Comparison of ENCODE assay signal across 8 cellular contexts in genomic region chr19:2282062-2282861, GRCh38. TPM values are rescaled to one million over a fixed set of nuclear protein-coding genes. Genes with fewer than 3 reads are reported as not detected.
A peak's percentile ranks its signal among the peaks of the same experiment; 100 is the strongest.
DNase-seq lines count a peak whose midpoint lies in the region; ATAC-seq and TF ChIP-seq lines count a peak whose summit lies in the region.

A gene with protein sequence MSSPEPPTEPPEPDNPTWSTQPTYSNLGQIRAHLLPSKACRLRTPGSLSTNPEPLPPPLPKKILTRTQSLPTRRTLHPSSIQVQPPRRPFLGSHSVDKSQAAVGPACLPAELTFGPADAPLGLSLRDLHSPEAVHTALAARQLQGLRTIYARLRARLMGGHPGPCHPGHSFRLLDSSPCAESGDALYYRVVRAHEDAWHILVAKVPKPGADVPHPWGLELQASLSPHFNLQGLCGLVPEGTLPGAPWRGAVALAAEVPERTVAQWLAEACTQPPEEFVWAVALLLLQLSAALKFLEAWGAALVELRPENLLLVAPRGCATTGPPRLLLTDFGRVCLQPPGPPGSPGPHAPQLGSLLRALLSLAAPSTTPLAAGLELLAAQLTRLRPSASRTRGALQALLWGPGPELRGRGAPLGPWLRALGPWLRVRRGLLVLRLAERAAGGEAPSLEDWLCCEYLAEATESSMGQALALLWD (minus strand): TSS chr19:2282175. CDS start chr19:2280931, 1,244 bp downstream.

- H3K56ac ChIP-seq in H9 (ENCODE audit: insufficient read length, low read depth, low read length): no peak within 1 kb of the TSS

- H3K4me3 ChIP-seq in ACC112 (ENCODE audit: low read depth, low read length) (peak within 1 kb of the TSS; percentile 29; the same call in 1 of the 2 replicates), iPS-11a (ENCODE audit: low read depth, low read length) (peak within 1 kb of the TSS; percentile 30), BE2C (ENCODE audit: low read depth, low read length) (no peak within 1 kb of the TSS)

- H2AK5ac ChIP-seq in H9 (ENCODE audit: insufficient read length, low read length): no peak within 1 kb of the TSS

- peaks cover 0 to 3% of the 10 kb centered on the region in 2 experiments; a peak in 1 of 4 replicates for H3K4me1 Mint-ChIP-seq in H9
- peaks cover 6% of the 10 kb centered on the region for H3K4me1 Mint-ChIP-seq in activated naive CD8-positive, alpha-beta T cell treated with anti-CD3 and anti-CD28 coated beads, Interleukin-2, amount 10 ng/mL, durations not matched to agents 7 days and 5 days

- no peaks in the 10 kb centered on the region for H3K79me2 ChIP-seq in ACC112 (ENCODE audit: control insufficient read depth, insufficient read depth, low read length, unreplicated experiment)
- H3K79me2 ChIP-seq in H9 (ENCODE audit: insufficient read depth, low read length): no peaks in the 10 kb centered on the region

- no peak within 1 kb of the TSS for H4K8ac ChIP-seq in H9 (replicated peaks; ENCODE audit: insufficient read length, low read depth, low read length)

- peak within 1 kb of the TSS; percentile 41 to 71 for H3K4me3 Mint-ChIP-seq in H9
- H3K4me3 Mint-ChIP-seq in activated naive CD8-positive, alpha-beta T cell treated with anti-CD3 and anti-CD28 coated beads, Interleukin-2, amount 10 ng/mL, durations not matched to agents 7 days and 5 days: peak within 1 kb of the TSS; percentile 63

- H3K9me3 ChIP-seq in H9 (ENCODE audit: control insufficient read depth, low read depth, low read length) (no peaks in the 10 kb centered on the region), BE2C (no peaks in the 10 kb centered on the region)

- H3K23me2 ChIP-seq in H9 (ENCODE audit: insufficient read length, low read depth, low read length, poor library complexity, severe bottlenecking): peaks cover 7% of the 10 kb centered on the region

- H3K27me3 ChIP-seq in ACC112 (ENCODE audit: insufficient read depth, low read length) (no peaks in the 10 kb centered on the region), H9 (ENCODE audit: insufficient read depth, low read length) (peaks cover 5% of the 10 kb centered on the region; the same call in 1 of the 2 replicates), BE2C (peaks cover 3% of the 10 kb centered on the region; the same call in 1 of the 2 replicates)

- H3K18ac ChIP-seq in H9 (ENCODE audit: insufficient read length, low read depth, low read length): no peak within 1 kb of the TSS

- H3K9ac ChIP-seq in H9 (ENCODE audit: extremely low read depth, insufficient read length, low read length): no peak within 1 kb of the TSS

- no peak within 1 kb of the TSS for H3T11ph ChIP-seq in H9 (ENCODE audit: low read length)

- no peak within 1 kb of the TSS for H3K4ac ChIP-seq in H9 (ENCODE audit: low read depth, low read length)

- TF ChIP-seq CTCF in H9 (conservative IDR thresholded peaks at IDR 0.05) (no peak), BE2C (IDR thresholded peaks at IDR 0.05; ENCODE audit: low read depth, low read length) (no peak)

- no peaks in the 10 kb centered on the region for H3K79me1 ChIP-seq in H9 (ENCODE audit: insufficient read depth, low read depth, low read length, poor library complexity, severe bottlenecking)

- H3K23ac ChIP-seq in H9 (ENCODE audit: insufficient read length, low read depth, low read length): no peak within 1 kb of the TSS

- no peak within 1 kb of the TSS for H3K27ac Mint-ChIP-seq in H9
- H3K27ac Mint-ChIP-seq in activated naive CD8-positive, alpha-beta T cell treated with anti-CD3 and anti-CD28 coated beads, Interleukin-2, amount 10 ng/mL, durations not matched to agents 7 days and 5 days: peak within 1 kb of the TSS; percentile 63

- no CpG with 5 or more reads among the region's 41 CpGs for WGBS in H9 (ENCODE audit: extremely low coverage, insufficient read length, low lambda C conversion rate)

- DNase-seq in H9 (peak; percentile 70), sciatic nerve (ENCODE audit: low spot score) (peak; percentile 81), BE2C (no peak), epidermal melanocyte (ENCODE audit: insufficient read length, low spot score) (no peak), NCI-H510A treated with DMSO at 0.1 percent for 48 hours (lab: John Stamatoyannopoulos, UW) (no peak)
- peak; percentile 70 for DNase-seq in activated naive CD8-positive, alpha-beta T cell treated with anti-CD3 and anti-CD28 coated beads, Interleukin-2, amount 10 ng/mL, durations not matched to agents 7 days and 5 days

- ATAC-seq in activated naive CD8-positive, alpha-beta T cell treated with anti-CD3 and anti-CD28 coated beads, Interleukin-2, amount 10 ng/mL, durations not matched to agents 7 days and 5 days (ENCODE audit: low read depth): peak; percentile 61
- peak; percentile 90 for ATAC-seq in sciatic nerve

- H3K27ac ChIP-seq in ACC112 (ENCODE audit: low read depth, low read length) (no peak within 1 kb of the TSS), H9 (ENCODE audit: insufficient read length, low read depth, low read length) (no peak within 1 kb of the TSS)

- no peak within 1 kb of the TSS for H4K91ac ChIP-seq in H9 (ENCODE audit: insufficient read length, low read depth, low read length)

- H3K14ac ChIP-seq in H9 (ENCODE audit: insufficient read depth, low read length): no peak within 1 kb of the TSS

- H4K20me1 ChIP-seq in H9 (ENCODE audit: control insufficient read depth, insufficient read depth, insufficient read length): no peaks in the 10 kb centered on the region

- no peak within 1 kb of the TSS for H2BK12ac ChIP-seq in H9 (ENCODE audit: insufficient read length, low read depth, low read length)

- H2BK5ac ChIP-seq in H9 (ENCODE audit: insufficient read length, low read length): no peak within 1 kb of the TSS

- no peak within 1 kb of the TSS for H2BK15ac ChIP-seq in H9 (ENCODE audit: low read depth, low read length)

- no peak within 1 kb of the TSS for H2BK120ac ChIP-seq in H9 (ENCODE audit: low read depth, low read length, poor library complexity, severe bottlenecking)

- no peaks in the 10 kb centered on the region for H3K36me3 Mint-ChIP-seq in H9 (ENCODE audit: insufficient read depth in 1 of 3, low read depth in 3 of 3)
- H3K36me3 Mint-ChIP-seq in activated naive CD8-positive, alpha-beta T cell treated with anti-CD3 and anti-CD28 coated beads, Interleukin-2, amount 10 ng/mL, durations not matched to agents 7 days and 5 days: no peaks in the 10 kb centered on the region

- H2AFZ ChIP-seq in ACC112 (ENCODE audit: low read length, unreplicated experiment) (no peak within 1 kb of the TSS), H9 (ENCODE audit: low read length) (no peak within 1 kb of the TSS)

- H3K4me1 ChIP-seq in ACC112 (ENCODE audit: control insufficient read depth, insufficient read depth, low read length, unreplicated experiment) (peaks cover 4% of the 10 kb centered on the region), H9 (ENCODE audit: insufficient read depth, low read length) (no peaks in the 10 kb centered on the region), BE2C (no peaks in the 10 kb centered on the region)

- H3K4me2 ChIP-seq in H9 (ENCODE audit: insufficient read depth, insufficient read length, low read length): peak within 1 kb of the TSS; percentile 35

- H3K27me3 Mint-ChIP-seq in H9 (ENCODE audit: low read depth): peaks cover 46% of the 10 kb centered on the region
- peaks cover 6% of the 10 kb centered on the region for H3K27me3 Mint-ChIP-seq in activated naive CD8-positive, alpha-beta T cell treated with anti-CD3 and anti-CD28 coated beads, Interleukin-2, amount 10 ng/mL, durations not matched to agents 7 days and 5 days

- H2BK20ac ChIP-seq in H9 (ENCODE audit: low read depth, low read length, poor library complexity, severe bottlenecking): no peak within 1 kb of the TSS

- intact Hi-C loops in sciatic nerve (cut with DNase I): no loop called here

- POLR2A ChIA-PET in activated naive CD8-positive, alpha-beta T cell treated with anti-CD3 and anti-CD28 coated beads, Interleukin-2, amount 10 ng/mL, durations not matched to agents 7 days and 5 days (lab: Charles Lee): interaction anchor here (1.0 to 1.1 kb wide), 2 partner anchors 46 to 194 kb away, joined by 3 to 4 read pairs; partner anchors contain the start of gene GADD45B

- H3K9me3 Mint-ChIP-seq in H9: no peaks in the 10 kb centered on the region
- H3K9me3 Mint-ChIP-seq in activated naive CD8-positive, alpha-beta T cell treated with anti-CD3 and anti-CD28 coated beads, Interleukin-2, amount 10 ng/mL, durations not matched to agents 7 days and 5 days: no peaks in the 10 kb centered on the region

- H4K5ac ChIP-seq in H9 (ENCODE audit: insufficient read length, low read depth, low read length): no peak within 1 kb of the TSS

- no peaks in the 10 kb centered on the region for H3K36me3 ChIP-seq in ACC112 (ENCODE audit: insufficient read depth, low read length)
- H3K36me3 ChIP-seq in BE2C: no peaks in the 10 kb centered on the region

RNA-seq across cellular contexts. Expression of the gene that starts here (rescaled TPM):
- total RNA-seq in H9 (2021) (not detected in 2 replicates), sciatic nerve (0.71 TPM)
- under 1 TPM in 1 of 2 experiments, not detected in 1; 0.14 TPM for total RNA-seq in activated naive CD8-positive, alpha-beta T cell treated with anti-CD3 and anti-CD28 coated beads, Interleukin-2, amount 10 ng/mL, durations not matched to agents 7 days and 5 days
- polyA plus RNA-seq in BE2C (2012; ENCODE audit: insufficient read depth, insufficient read length, low read depth): 0.17 TPM

Comparison
In these comparisons a context has a peak if more than half of its experiments do, and no peak if none do; other contexts are left out.
1. Peak in DNase-seq and H3K4me2 ChIP-seq in H9; RNA of the gene not detected or under 1 TPM.
2. Peak in DNase-seq and ATAC-seq in activated naive CD8-positive, alpha-beta T cell treated with anti-CD3 and anti-CD28 coated beads, Interleukin-2, amount 10 ng/mL, durations not matched to agents 7 days and 5 days; RNA of the gene not detected or under 1 TPM.
3. Peak in DNase-seq and ATAC-seq in sciatic nerve; RNA of the gene not detected or under 1 TPM.